22 cellular contexts compared by ENCODE assay signal in genomic region chr2:54518430-54518829, GRCh38.
DNase-seq lines count a peak whose midpoint lies in the region; ATAC-seq and TF ChIP-seq lines count a peak whose summit lies in the region.
"Had no signal": no experiment of that assay in that cellular context is flagged by ENCODE, and none has a peak within 500 bp of the region (broad histone marks: within the 10 kb centered on the region; RNA-seq: fewer than 3 reads in every experiment).

No MANE protein-coding gene starts in this region.

- H3K27ac Mint-ChIP-seq in T-helper 2 cell treated with Interferon-gamma antibody and Interleukin-4, amounts not matched to agents 5 μg/mL and 100 μg/mL, for 36 hours, result no peak overlapping the region
- H3K27ac Mint-ChIP-seq: CD4-positive, alpha-beta T cell; CD8-positive, alpha-beta memory T cell; GM23338 had no signal

- H3K4me3 ChIP-seq in left lung (no peak overlapping the region), muscle layer of duodenum (ENCODE audit: low read depth in 1 of 2, low read length in 2 of 2) (no peak overlapping the region), upper lobe of right lung (no peak overlapping the region)
- H3K4me3 ChIP-seq: A549; BLaER1 treated with 17β-estradiol and CSF1 and Interleukin-3, amounts not matched to agents 10 nM and 100 nM; GM23338 had no signal

- H3K4me1 Mint-ChIP-seq in T-helper 2 cell treated with Interferon-gamma antibody and Interleukin-4, amounts not matched to agents 5 μg/mL and 100 μg/mL, for 36 hours (ENCODE audit: low read depth), result peaks cover 9% of the 10 kb centered on the region

- TF ChIP-seq CTCF in left lung (IDR thresholded peaks at IDR 0.05) (no peak), upper lobe of right lung (IDR thresholded peaks at IDR 0.05) (no peak)

- no peaks in the 10 kb centered on the region for H3K36me3 Mint-ChIP-seq in T-helper 2 cell treated with Interferon-gamma antibody and Interleukin-4, amounts not matched to agents 5 μg/mL and 100 μg/mL, for 36 hours (ENCODE audit: low read depth)
- H3K36me3 Mint-ChIP-seq: CD14-positive monocyte; CD8-positive, alpha-beta memory T cell had no signal

- no peaks in the 10 kb centered on the region for H3K9me3 ChIP-seq in left lung
- H3K9me3 ChIP-seq in muscle layer of duodenum (ENCODE audit: control insufficient read depth in 1 of 2, low read length in 2 of 2), result no peaks in the 10 kb centered on the region
- H3K9me3 ChIP-seq in upper lobe of right lung, result no peaks in the 10 kb centered on the region
- H3K9me3 ChIP-seq: A549; BE2C; BLaER1 treated with 17β-estradiol and CSF1 and Interleukin-3, amounts not matched to agents 10 nM and 100 nM had no signal

- H3K9me3 Mint-ChIP-seq in T-helper 2 cell treated with Interferon-gamma antibody and Interleukin-4, amounts not matched to agents 5 μg/mL and 100 μg/mL, for 36 hours, result no peaks in the 10 kb centered on the region
- H3K9me3 Mint-ChIP-seq: CD14-positive monocyte; CD4-positive, alpha-beta T cell; CD8-positive, alpha-beta memory T cell; GM23338; H9 had no signal

- intact Hi-C loops in left lung (cut with DNase I), result no loop called here
- intact Hi-C loops in upper lobe of right lung (cut with DNase I), result no loop called here

- ATAC-seq in left lung (peak; percentile 51), upper lobe of right lung (peak; percentile 34)
- ATAC-seq: A549, GM23338, HCT116 had no signal

- H3K27ac ChIP-seq in left lung (peak overlapping the region; percentile 1 to 6), muscle layer of duodenum (ENCODE audit: low read length) (peak overlapping the region; percentile 27), upper lobe of right lung (no peak overlapping the region)
- H3K27ac ChIP-seq: A549; BLaER1 treated with 17β-estradiol and CSF1 and Interleukin-3, amounts not matched to agents 10 nM and 100 nM had no signal

- H3K4me3 Mint-ChIP-seq in T-helper 2 cell treated with Interferon-gamma antibody and Interleukin-4, amounts not matched to agents 5 μg/mL and 100 μg/mL, for 36 hours, result no peak overlapping the region
- H3K4me3 Mint-ChIP-seq: CD14-positive monocyte; CD4-positive, alpha-beta T cell; CD8-positive, alpha-beta memory T cell; GM23338; H9 had no signal

- peaks cover 44% of the 10 kb centered on the region for H3K27me3 Mint-ChIP-seq in T-helper 2 cell treated with Interferon-gamma antibody and Interleukin-4, amounts not matched to agents 5 μg/mL and 100 μg/mL, for 36 hours (ENCODE audit: low read depth)
- H3K27me3 Mint-ChIP-seq: CD4-positive, alpha-beta T cell had no signal

- H3K36me3 ChIP-seq in left lung (no peaks in the 10 kb centered on the region), muscle layer of duodenum (ENCODE audit: control insufficient read depth in 1 of 2, insufficient read depth in 2 of 2, low read length in 2 of 2) (no peaks in the 10 kb centered on the region), upper lobe of right lung (no peaks in the 10 kb centered on the region)
- H3K36me3 ChIP-seq: BE2C; BLaER1 treated with 17β-estradiol and CSF1 and Interleukin-3, amounts not matched to agents 10 nM and 100 nM had no signal

- H3K4me1 ChIP-seq in left lung (peaks cover 13 to 48% of the 10 kb centered on the region in 2 donors), muscle layer of duodenum (ENCODE audit: control insufficient read depth in 1 of 2, insufficient read depth in 2 of 2, low read length in 2 of 2) (peaks cover 0 to 35% of the 10 kb centered on the region in 2 donors), upper lobe of right lung (peaks cover 43% of the 10 kb centered on the region)
- H3K4me1 ChIP-seq: BE2C had no signal

- H3K27me3 ChIP-seq in left lung, result no peaks in the 10 kb centered on the region
- H3K27me3 ChIP-seq in muscle layer of duodenum (ENCODE audit: low read depth, low read length), result no peaks in the 10 kb centered on the region
- no peaks in the 10 kb centered on the region for H3K27me3 ChIP-seq in upper lobe of right lung
- H3K27me3 ChIP-seq: BE2C; BLaER1 treated with 17β-estradiol and CSF1 and Interleukin-3, amounts not matched to agents 10 nM and 100 nM had no signal

- DNase-seq in NCI-H1417 treated with DMSO at 0.1 percent for 48 hours (lab: John Stamatoyannopoulos, UW) (peak; percentile 13), left lung (no peak), upper lobe of right lung (no peak), foreskin melanocyte (no peak), NCI-H2196 (lab: John Stamatoyannopoulos, UW; ENCODE audit: unreplicated experiment) (no peak)
- no peak for DNase-seq in T-helper 2 cell treated with Interferon-gamma antibody and Interleukin-4, amounts not matched to agents 5 μg/mL and 100 μg/mL, for 36 hours (ENCODE audit: low spot score)
- DNase-seq: 8988T; ACHN; AML-193; BE2C; Calu3; CD4-positive, alpha-beta T cell; CD8-positive, alpha-beta memory T cell; DMS53; GF-D8; H9 had no signal
